Comparison of ENCODE assay signal across 24 cellular contexts in the genomic region with DNA sequence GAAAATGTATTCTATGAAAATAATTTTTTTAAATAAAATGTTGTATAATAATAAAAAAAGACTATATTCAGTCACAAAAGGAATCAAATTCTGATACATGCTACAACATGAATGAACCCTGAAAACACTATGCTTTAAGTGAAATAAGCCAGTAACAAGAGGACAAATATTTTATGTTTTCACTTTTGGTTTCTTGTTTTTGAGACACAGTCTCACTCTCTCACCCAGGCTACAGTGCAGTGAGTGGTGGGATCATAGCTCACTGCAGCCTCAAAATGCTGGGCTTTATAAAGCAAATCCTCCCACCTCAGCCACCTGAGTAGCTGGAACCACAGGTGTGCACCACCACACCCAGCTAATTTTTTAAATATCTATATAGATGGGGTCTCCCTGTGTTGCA.
DNase-seq lines count a peak whose midpoint lies in the region; ATAC-seq and FAIRE-seq lines count a peak whose summit lies in the region.
"Had no signal": no experiment of that assay in that cellular context is flagged by ENCODE, and none has a peak within 500 bp of the region (broad histone marks: within the 10 kb centered on the region; RNA-seq: fewer than 3 reads in every experiment).

No MANE protein-coding gene starts in this region.

- H3K4me1 Mint-ChIP-seq in T-helper 17 cell = peaks cover 25% of the 10 kb centered on the region

- no peaks in the 10 kb centered on the region for H3K9me3 ChIP-seq in T-helper 17 cell (ENCODE audit: control insufficient read depth, low read length, poor library complexity, severe bottlenecking)
- H3K9me3 ChIP-seq: SJSA1 had no signal

- ATAC-seq in GM18511 (IDR thresholded peaks at IDR 0.05; ENCODE audit: unreplicated experiment) = peak; percentile 55
- ATAC-seq in GM21390 (IDR thresholded peaks at IDR 0.05; ENCODE audit: unreplicated experiment) = peak; percentile 73
- ATAC-seq in HG02798 (IDR thresholded peaks at IDR 0.05; ENCODE audit: poor library complexity, unreplicated experiment) = peak; percentile 58
- ATAC-seq in T-helper 17 cell = no peak
- ATAC-seq: Right ventricle myocardium inferior had no signal

- peak; percentile 95 for FAIRE-seq in endometrium (lab: Jason Lieb, UNC)
- FAIRE-seq: GM12891, GM18507 had no signal

- no peak overlapping the region for H3K4me3 Mint-ChIP-seq in T-helper 17 cell
- H3K4me3 Mint-ChIP-seq: CD4-positive, CD25-positive, alpha-beta regulatory T cell; IgD-negative memory B cell had no signal

- H3K36me3 Mint-ChIP-seq in T-helper 17 cell (ENCODE audit: low read depth) = peaks cover 7% of the 10 kb centered on the region

- no peak overlapping the region for H3K27ac Mint-ChIP-seq in T-helper 17 cell
- H3K27ac Mint-ChIP-seq: CD4-positive, CD25-positive, alpha-beta regulatory T cell; IgD-negative memory B cell had no signal

- no peaks in the 10 kb centered on the region for H3K27me3 Mint-ChIP-seq in T-helper 17 cell
- H3K27me3 Mint-ChIP-seq: CD4-positive, CD25-positive, alpha-beta regulatory T cell; IgD-negative memory B cell had no signal

- no peak for DNase-seq in T-helper 17 cell
- no peak for DNase-seq in globus pallidus (ENCODE audit: low spot score)
- no peak for DNase-seq in H4 (ENCODE audit: low spot score)
- DNase-seq: DND-41, GM23248, HCEC 1CT, Karpas-422, NCI-H1694, NCI-H2081, NCI-H2171, NCI-H345, NCI-H524, NCI-H774, T-helper 1 cell had no signal
